Comparison of ENCODE assay signal across 8 cellular contexts in genomic region chrX:155026727-155027508, GRCh38. TPM values are rescaled to one million over a fixed set of nuclear protein-coding genes. Genes with fewer than 3 reads are reported as not detected.
DNase-seq lines count a peak whose midpoint lies in the region; ATAC-seq and TF ChIP-seq lines count a peak whose summit lies in the region.

TSS of gene FUNDC2 (plus strand) at chrX:155026844. CDS start at chrX:155026939, 95 bp downstream.

- intact Hi-C loops in CD14-positive monocyte (cut with micrococcal nuclease), result loop anchor here (5.0 kb wide), 1 partner anchor 45 kb away; the partner anchor contains the start of genes BRCC3 (in 2 of the 2), CMC4 (in 2 of the 2) and MTCP1 (in 2 of the 2)

- TF ChIP-seq CTCF in CD14-positive monocyte (IDR thresholded peaks at IDR 0.05), result no peak

- peaks cover 4 to 5% of the 10 kb centered on the region in 2 donors for H3K36me3 Mint-ChIP-seq in CD14-positive monocyte

- peak within 1 kb of the TSS; percentile 76 to 82 for H3K4me3 Mint-ChIP-seq in CD14-positive monocyte

- H3K27ac Mint-ChIP-seq in CD14-positive monocyte, result peak within 1 kb of the TSS; percentile 95 to 97 (median 97)

- peaks cover 0 to 5% (median 0%) of the 10 kb centered on the region in 7 donors for H3K9me3 Mint-ChIP-seq in CD14-positive monocyte

- DNase-seq in CD14-positive monocyte (ENCODE audit: low spot score) (peak; percentile 93), NCI-H748 (lab: John Stamatoyannopoulos, UW; ENCODE audit: unreplicated experiment) (peak; percentile 97), cortex of kidney (lab: John Stamatoyannopoulos, UW) (peak; percentile 42), left lobe of liver (ENCODE audit: low spot score) (peak; percentile 95)
- peak; percentile 90 for DNase-seq in activated CD4-positive, alpha-beta T cell treated with anti-CD3 and anti-CD28 coated beads, Interleukin-2, amount 50 U/mL, for 1 hour
- peak; percentile 90 for DNase-seq in stimulated activated CD4-positive, alpha-beta T cell treated with anti-CD3 and anti-CD28 coated beads, Interleukin-2, amount 100 ng/mL, for 4 hours (ENCODE audit: low read depth)

- peaks cover 11% of the 10 kb centered on the region for H3K4me1 Mint-ChIP-seq in CD14-positive monocyte

- H3K27me3 Mint-ChIP-seq in CD14-positive monocyte (ENCODE audit: low read depth in 3 of 3), result peaks cover 0 to 3% (median 0%) of the 10 kb centered on the region in 3 donors

- ATAC-seq in GM19395 (IDR thresholded peaks at IDR 0.05; ENCODE audit: unreplicated experiment) (peak; percentile 91), HG03558 (IDR thresholded peaks at IDR 0.05; ENCODE audit: extremely low read depth, unreplicated experiment) (peak; percentile 79), left lobe of liver (peak; percentile 86)

RNA-seq across cellular contexts. Expression of gene FUNDC2, which starts in this region (rescaled TPM):
- 100 to 1,000 TPM; 148 to 166 TPM for polyA plus RNA-seq in CD14-positive monocyte
- total RNA-seq in left lobe of liver, result 26.9 TPM

Comparison
In these comparisons a context has a peak if more than half of its experiments do, and no peak if none do; other contexts are left out.
1. Peak in every context shown above with its lines: DNase-seq and ATAC-seq.
2. DNase-seq: peak in every context shown above with its lines; median percentile 97 in NCI-H748; 95 in left lobe of liver; 93 in CD14-positive monocyte; 90 in activated CD4-positive, alpha-beta T cell treated with anti-CD3 and anti-CD28 coated beads, Interleukin-2, amount 50 U/mL, for 1 hour; 90 in stimulated activated CD4-positive, alpha-beta T cell treated with anti-CD3 and anti-CD28 coated beads, Interleukin-2, amount 100 ng/mL, for 4 hours; 42 in cortex of kidney.